2 cellular contexts compared by ENCODE assay signal in the genomic region with DNA sequence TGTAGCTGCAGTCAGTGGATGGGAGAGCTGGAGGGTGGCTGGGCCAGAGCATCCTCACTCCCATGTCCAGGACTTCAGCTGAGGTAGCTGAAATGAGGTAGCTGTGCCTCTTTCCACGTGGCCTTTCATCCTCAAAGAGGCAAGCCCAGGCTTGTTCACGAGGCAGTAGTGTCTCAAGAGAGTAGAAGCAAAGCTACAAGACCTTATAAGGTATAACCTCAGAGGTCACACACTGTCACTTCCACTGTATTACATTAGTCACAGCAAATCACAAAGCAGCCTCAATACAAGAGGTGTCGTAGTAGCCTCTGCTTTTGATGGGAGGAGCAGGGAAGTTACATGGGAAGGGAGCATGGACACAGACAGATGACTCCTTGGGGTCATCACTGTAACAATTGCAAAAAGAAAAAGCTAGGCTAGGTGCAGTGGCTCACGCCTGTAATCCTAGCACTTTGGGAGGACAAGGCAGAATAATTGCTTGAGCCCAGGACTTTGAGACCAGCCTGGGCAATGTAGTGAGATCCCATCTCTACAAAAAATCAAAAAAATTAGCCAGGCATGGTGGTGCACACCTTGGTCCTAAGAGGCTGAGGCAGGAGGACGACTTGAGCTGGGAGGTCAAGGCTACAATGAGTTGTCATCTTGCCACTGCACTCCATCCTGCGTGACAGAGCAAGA.
TF ChIP-seq lines count a peak whose summit lies in the region.

No MANE protein-coding gene starts in this region.

TF ChIP-seq in A549, 52 proteins besides CTCF, POLR2A, EP300 and RAD21 (continued from another document):
- TF ChIP-seq MAX (IDR thresholded peaks at IDR 0.05) (peak; percentile 72), TP53 (CRISPR knock-in tag; IDR thresholded peaks at IDR 0.05) (peak; percentile 89; the same call in 1 of the 2 replicates)

TF ChIP-seq in IMR-90, 13 proteins besides CTCF, POLR2A, EP300 and RAD21 (continued from another document):
- no peak for TF ChIP-seq USF2 (IDR thresholded peaks at IDR 0.05; ENCODE audit: low read depth, low read length)
- TF ChIP-seq NFE2L2 (IDR thresholded peaks at IDR 0.05; ENCODE audit: low read depth, low read length), result no peak
- no peak for TF ChIP-seq FOS (IDR thresholded peaks at IDR 0.05; ENCODE audit: low read depth, low read length)
- no peak for TF ChIP-seq BHLHE40 (IDR thresholded peaks at IDR 0.05; ENCODE audit: low read depth, low read length)
- TF ChIP-seq RFX5 (IDR thresholded peaks at IDR 0.05; ENCODE audit: low read depth, low read length), result no peak
- TF ChIP-seq MXI1 (IDR thresholded peaks at IDR 0.05; ENCODE audit: borderline replicate concordance, low read depth, low read length), result no peak
- no peak for TF ChIP-seq MAFK (IDR thresholded peaks at IDR 0.05; ENCODE audit: low read depth, low read length)
- no peak for TF ChIP-seq CEBPB (IDR thresholded peaks at IDR 0.05; ENCODE audit: low read depth, low read length)
- TF ChIP-seq, protein P1, sequence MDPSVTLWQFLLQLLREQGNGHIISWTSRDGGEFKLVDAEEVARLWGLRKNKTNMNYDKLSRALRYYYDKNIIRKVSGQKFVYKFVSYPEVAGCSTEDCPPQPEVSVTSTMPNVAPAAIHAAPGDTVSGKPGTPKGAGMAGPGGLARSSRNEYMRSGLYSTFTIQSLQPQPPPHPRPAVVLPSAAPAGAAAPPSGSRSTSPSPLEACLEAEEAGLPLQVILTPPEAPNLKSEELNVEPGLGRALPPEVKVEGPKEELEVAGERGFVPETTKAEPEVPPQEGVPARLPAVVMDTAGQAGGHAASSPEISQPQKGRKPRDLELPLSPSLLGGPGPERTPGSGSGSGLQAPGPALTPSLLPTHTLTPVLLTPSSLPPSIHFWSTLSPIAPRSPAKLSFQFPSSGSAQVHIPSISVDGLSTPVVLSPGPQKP (IDR thresholded peaks at IDR 0.05; ENCODE audit: borderline replicate concordance, low read depth, low read length), result no peak
- no peak for TF ChIP-seq CHD1 (IDR thresholded peaks at IDR 0.05; ENCODE audit: low read depth, low read length)
